In the genomic region with DNA sequence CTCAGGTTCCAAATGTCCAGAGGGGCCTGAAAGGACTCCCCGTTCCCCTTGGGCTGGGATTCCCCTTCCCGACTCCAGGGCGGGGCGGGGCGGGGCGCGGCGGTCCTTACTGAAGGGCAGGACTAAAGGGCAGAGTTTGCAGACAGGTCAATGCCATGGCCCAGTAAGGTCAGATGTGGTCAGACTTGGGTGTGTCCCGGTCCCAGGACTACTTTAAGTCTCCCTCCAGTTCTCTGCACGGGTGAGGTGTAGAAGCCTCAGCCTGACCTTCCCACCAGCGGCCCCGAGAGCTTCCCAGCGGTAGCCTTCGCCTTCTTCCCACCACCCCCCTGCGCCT, we compare ENCODE assay signal across 7 cellular contexts. TPM values are rescaled to one million over a fixed set of nuclear protein-coding genes. Genes with fewer than 3 reads are reported as not detected.
A peak's percentile ranks its signal among the peaks of the same experiment; 100 is the strongest.
DNase-seq lines count a peak whose midpoint lies in the region; ATAC-seq and TF ChIP-seq lines count a peak whose summit lies in the region.

No MANE protein-coding gene starts in this region.

- H3K27ac ChIP-seq in GM23248, result peak overlapping the region; percentile 97
- H3K27ac ChIP-seq in brain microvascular endothelial cell, result peak overlapping the region; percentile 88

- H2AFZ ChIP-seq in GM23248, result peak overlapping the region; percentile 79

- TF ChIP-seq CTCF in brain microvascular endothelial cell (IDR thresholded peaks at IDR 0.05; ENCODE audit: low read depth, low read length, missing control alignments) (no peak), kidney epithelial cell (IDR thresholded peaks at IDR 0.05; ENCODE audit: insufficient read depth, low read length, poor library complexity, severe bottlenecking) (no peak)

- DNase-seq in GM23248, result peak; percentile 61
- DNase-seq in SW480 (ENCODE audit: low spot score), result peak; percentile 67
- no peak for DNase-seq in brain microvascular endothelial cell
- DNase-seq in kidney epithelial cell (ENCODE audit: low read depth), result no peak
- DNase-seq in stimulated activated CD4-positive, alpha-beta T cell treated with anti-CD3 and anti-CD28 coated beads, Interleukin-4, amount 100 ng/mL, for 24 hours, result peak; percentile 49
- DNase-seq in COLO668 (lab: John Stamatoyannopoulos, UW; ENCODE audit: unreplicated experiment), result no peak

- H3K4me2 ChIP-seq in GM23248 (ENCODE audit: unreplicated experiment), result peak overlapping the region; percentile 81

- peak overlapping the region; percentile 83 for H3K4me3 ChIP-seq in GM23248
- peak overlapping the region; percentile 74 for H3K4me3 ChIP-seq in brain microvascular endothelial cell (ENCODE audit: low read depth, low read length)
- peak overlapping the region; percentile 68 for H3K4me3 ChIP-seq in kidney epithelial cell (ENCODE audit: low read depth, low read length)

- H3K79me2 ChIP-seq in GM23248 (ENCODE audit: insufficient read depth), result peaks cover 20% of the 10 kb centered on the region

- in situ Hi-C loops in GM23248 (cut with MboI) (loop anchor here (10.0 kb wide), 1 partner anchor 60 kb away; no protein-coding TSS in a partner anchor), brain microvascular endothelial cell (cut with HindIII; ENCODE audit: low pct_ligation_motif_present, low sequenced_read_pairs) (no loop called here)

- H3F3A ChIP-seq in GM23248 (ENCODE audit: insufficient read depth), result peaks cover 9% of the 10 kb centered on the region; the same call in 1 of the 2 replicates

- H3K9ac ChIP-seq in GM23248, result peak overlapping the region; percentile 96

- no peaks in the 10 kb centered on the region for H3K9me2 ChIP-seq in GM23248 (ENCODE audit: insufficient read depth)

- no peak for ATAC-seq in GM18520 (IDR thresholded peaks at IDR 0.05; ENCODE audit: unreplicated experiment)

- WGBS in GM23248 (ENCODE audit: low coverage in 1 of 2, low lambda C conversion rate in 2 of 2, missing lambda C conversion rate in 2 of 2), 2 experiments, result 2 to 3% methylated on average over 6 to 15 of the region's 15 CpGs

- H4K20me1 ChIP-seq in GM23248 (ENCODE audit: insufficient read depth), result no peaks in the 10 kb centered on the region

- H3K36me3 ChIP-seq in GM23248 (ENCODE audit: low read depth) (no peaks in the 10 kb centered on the region), brain microvascular endothelial cell (replicated peaks) (no peaks in the 10 kb centered on the region), kidney epithelial cell (ENCODE audit: control insufficient read depth, insufficient read depth, low read length) (no peaks in the 10 kb centered on the region)

- peaks cover 17% of the 10 kb centered on the region for H3K4me1 ChIP-seq in GM23248 (ENCODE audit: insufficient read depth)

- H3K27me3 ChIP-seq in GM23248 (replicated peaks; ENCODE audit: insufficient read depth) (no peaks in the 10 kb centered on the region), brain microvascular endothelial cell (replicated peaks) (no peaks in the 10 kb centered on the region), kidney epithelial cell (ENCODE audit: control insufficient read depth, insufficient read depth, low read length) (no peaks in the 10 kb centered on the region)

- no peaks in the 10 kb centered on the region for H3K9me3 ChIP-seq in GM23248 (ENCODE audit: low read depth)

RNA-seq across cellular contexts. Expression of a gene that starts 0.5 kb away (rescaled TPM):
- total RNA-seq in GM23248 (2014; rRNA removed; shearing (Covaris generic)), result 0.76 and 1.3 TPM in 2 replicates
- polyA plus RNA-seq in GM23248 (2016; fragmentation: Nextera tagmentation; extraction: Ambion mirVana), result 1.6 and 2.3 TPM in 2 replicates
- 15.6 and 20.4 TPM in 2 replicates for total RNA-seq in kidney epithelial cell

RNA-seq across cellular contexts. Expression of a gene that starts 20.3 kb away (rescaled TPM):
- total RNA-seq in GM23248 (2014; rRNA removed; shearing (Covaris generic)), result not detected in 2 replicates
- polyA plus RNA-seq in GM23248 (2016; fragmentation: Nextera tagmentation; extraction: Ambion mirVana), result 0.23 TPM in 1 of 2 replicates, not detected in the other
- total RNA-seq in kidney epithelial cell, result 3.5 and 4.3 TPM in 2 replicates

RNA-seq across cellular contexts. Expression of a gene that starts 22.8 kb away (rescaled TPM):
- 70.4 and 71.5 TPM in 2 replicates for total RNA-seq in GM23248 (2014; rRNA removed; shearing (Covaris generic))
- polyA plus RNA-seq in GM23248 (2016; fragmentation: Nextera tagmentation; extraction: Ambion mirVana), result 185 and 196 TPM in 2 replicates
- total RNA-seq in kidney epithelial cell, result 50.5 and 51.0 TPM in 2 replicates

RNA-seq across cellular contexts. Expression of a gene that starts 23.3 kb away (rescaled TPM):
- 11.0 and 20.6 TPM in 2 replicates for total RNA-seq in GM23248 (2014; rRNA removed; shearing (Covaris generic))
- polyA plus RNA-seq in GM23248 (2016; fragmentation: Nextera tagmentation; extraction: Ambion mirVana), result 8.6 and 9.9 TPM in 2 replicates
- 5.3 and 7.4 TPM in 2 replicates for total RNA-seq in kidney epithelial cell

RNA-seq across cellular contexts. Expression of a gene that starts 54.1 kb away (rescaled TPM):
- total RNA-seq in GM23248 (2014; rRNA removed; shearing (Covaris generic)), result 56.5 and 73.6 TPM in 2 replicates
- 14.0 and 16.0 TPM in 2 replicates for polyA plus RNA-seq in GM23248 (2016; fragmentation: Nextera tagmentation; extraction: Ambion mirVana)
- 36.2 and 42.4 TPM in 2 replicates for total RNA-seq in kidney epithelial cell

Comparison
In these comparisons a context has a peak if more than half of its experiments do, and no peak if none do; other contexts are left out.
1. DNase-seq: peak in GM23248 (single experiment), SW480 (single experiment) and stimulated activated CD4-positive, alpha-beta T cell treated with anti-CD3 and anti-CD28 coated beads, Interleukin-4, amount 100 ng/mL, for 24 hours (single experiment); none in brain microvascular endothelial cell (single experiment), kidney epithelial cell (single experiment) and COLO668 (single experiment).
2. Peak in every context shown above with its lines, with median percentiles within 50 percentile points of each other: H3K4me3 ChIP-seq.